10 cellular contexts compared by ENCODE assay signal in genomic region chr16:49900875-49901274, GRCh38. TPM values are rescaled to one million over a fixed set of nuclear protein-coding genes. Genes with fewer than 3 reads are reported as not detected.
"Had no signal": no experiment of that assay in that cellular context is flagged by ENCODE, and none has a peak within 500 bp of the region (broad histone marks: within the 10 kb centered on the region; RNA-seq: fewer than 3 reads in every experiment).

No MANE protein-coding gene starts in this region.

- H3K9me3 Mint-ChIP-seq: HFFc6 had no signal

- H3K9ac ChIP-seq: GM23248, KMS-11 had no signal

- H3K36me3 ChIP-seq: HAP-1 had no signal

- ATAC-seq: HCT116 had no signal

- H3K27ac Mint-ChIP-seq: HFFc6 had no signal

- DNase-seq: GM23248, GOT3, H7, HFFc6, IMR-90, KBM-7 had no signal

- H3K4me1 ChIP-seq: HAP-1 had no signal

- H3K27ac ChIP-seq: GM23248, KMS-11 had no signal

- H3K9me3 ChIP-seq: HAP-1 had no signal

- H3K4me3 ChIP-seq: GM23248, HAP-1 had no signal

- H3K4me3 Mint-ChIP-seq: HFFc6 had no signal

RNA-seq across cellular contexts. Expression of gene ZNF423, which starts 45.0 kb away (rescaled TPM):
- total RNA-seq: HFFc6, HT-29 had no signal
